Comparison of ENCODE assay signal across 2 cellular contexts in genomic region chr12:132163911-132164288, GRCh38.
A peak's percentile ranks its signal among the peaks of the same experiment; 100 is the strongest.
TF ChIP-seq lines count a peak whose summit lies in the region.

No MANE protein-coding gene starts in this region.

TF ChIP-seq in HEK293, 187 proteins besides CTCF, POLR2A, EP300 and RAD21 (continued from another document):
- TF ChIP-seq, protein P1, sequence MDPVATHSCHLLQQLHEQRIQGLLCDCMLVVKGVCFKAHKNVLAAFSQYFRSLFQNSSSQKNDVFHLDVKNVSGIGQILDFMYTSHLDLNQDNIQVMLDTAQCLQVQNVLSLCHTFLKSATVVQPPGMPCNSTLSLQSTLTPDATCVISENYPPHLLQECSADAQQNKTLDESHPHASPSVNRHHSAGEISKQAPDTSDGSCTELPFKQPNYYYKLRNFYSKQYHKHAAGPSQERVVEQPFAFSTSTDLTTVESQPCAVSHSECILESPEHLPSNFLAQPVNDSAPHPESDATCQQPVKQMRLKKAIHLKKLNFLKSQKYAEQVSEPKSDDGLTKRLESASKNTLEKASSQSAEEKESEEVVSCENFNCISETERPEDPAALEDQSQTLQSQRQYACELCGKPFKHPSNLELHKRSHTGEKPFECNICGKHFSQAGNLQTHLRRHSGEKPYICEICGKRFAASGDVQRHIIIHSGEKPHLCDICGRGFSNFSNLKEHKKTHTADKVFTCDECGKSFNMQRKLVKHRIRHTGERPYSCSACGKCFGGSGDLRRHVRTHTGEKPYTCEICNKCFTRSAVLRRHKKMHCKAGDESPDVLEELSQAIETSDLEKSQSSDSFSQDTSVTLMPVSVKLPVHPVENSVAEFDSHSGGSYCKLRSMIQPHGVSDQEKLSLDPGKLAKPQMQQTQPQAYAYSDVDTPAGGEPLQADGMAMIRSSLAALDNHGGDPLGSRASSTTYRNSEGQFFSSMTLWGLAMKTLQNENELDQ (tag by site-specific recombination; IDR thresholded peaks at IDR 0.05; ENCODE audit: low read depth), result no peak
- TF ChIP-seq PBX3 (CRISPR knock-in tag; IDR thresholded peaks at IDR 0.05) (no peak), ZNF404 (tag by site-specific recombination; IDR thresholded peaks at IDR 0.05) (no peak), ZNF600 (tag by site-specific recombination; IDR thresholded peaks at IDR 0.05) (peak; percentile 43; the same call in 1 of the 2 replicates), ZNF629 (tag by site-specific recombination; IDR thresholded peaks at IDR 0.05) (no peak), YY1 (tag by site-specific recombination; IDR thresholded peaks at IDR 0.05) (no peak), ZNF394 (tag by site-specific recombination; IDR thresholded peaks at IDR 0.05; ENCODE audit: borderline replicate concordance) (no peak), GLIS2 (tag by site-specific recombination; IDR thresholded peaks at IDR 0.05) (no peak)

TF ChIP-seq in GM12878, 131 proteins besides CTCF, POLR2A, EP300 and RAD21 (continued from another document):
- TF ChIP-seq, protein P2, sequence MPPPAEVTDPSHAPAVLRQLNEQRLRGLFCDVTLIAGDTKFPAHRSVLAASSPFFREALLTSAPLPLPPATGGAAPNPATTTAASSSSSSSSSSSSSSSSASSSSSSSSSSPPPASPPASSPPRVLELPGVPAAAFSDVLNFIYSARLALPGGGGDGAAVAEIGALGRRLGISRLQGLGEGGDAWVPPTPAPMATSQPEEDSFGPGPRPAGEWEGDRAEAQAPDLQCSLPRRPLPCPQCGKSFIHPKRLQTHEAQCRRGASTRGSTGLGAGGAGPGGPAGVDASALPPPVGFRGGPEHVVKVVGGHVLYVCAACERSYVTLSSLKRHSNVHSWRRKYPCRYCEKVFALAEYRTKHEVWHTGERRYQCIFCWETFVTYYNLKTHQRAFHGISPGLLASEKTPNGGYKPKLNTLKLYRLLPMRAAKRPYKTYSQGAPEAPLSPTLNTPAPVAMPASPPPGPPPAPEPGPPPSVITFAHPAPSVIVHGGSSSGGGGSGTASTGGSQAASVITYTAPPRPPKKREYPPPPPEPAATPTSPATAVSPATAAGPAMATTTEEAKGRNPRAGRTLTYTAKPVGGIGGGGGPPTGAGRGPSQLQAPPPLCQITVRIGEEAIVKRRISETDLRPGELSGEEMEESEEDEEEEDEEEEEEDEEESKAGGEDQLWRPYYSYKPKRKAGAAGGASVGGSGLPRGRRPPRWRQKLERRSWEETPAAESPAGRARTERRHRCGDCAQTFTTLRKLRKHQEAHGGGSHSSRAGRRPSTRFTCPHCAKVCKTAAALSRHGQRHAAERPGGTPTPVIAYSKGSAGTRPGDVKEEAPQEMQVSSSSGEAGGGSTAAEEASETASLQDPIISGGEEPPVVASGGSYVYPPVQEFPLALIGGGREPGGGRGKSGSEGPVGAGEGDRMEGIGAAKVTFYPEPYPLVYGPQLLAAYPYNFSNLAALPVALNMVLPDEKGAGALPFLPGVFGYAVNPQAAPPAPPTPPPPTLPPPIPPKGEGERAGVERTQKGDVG (CRISPR knock-in tag; IDR thresholded peaks at IDR 0.05), result no peak
TF ChIP-seq in GM12878: peak in this region for 0.
